ENCODE assay signal across 15 cellular contexts in the genomic region with DNA sequence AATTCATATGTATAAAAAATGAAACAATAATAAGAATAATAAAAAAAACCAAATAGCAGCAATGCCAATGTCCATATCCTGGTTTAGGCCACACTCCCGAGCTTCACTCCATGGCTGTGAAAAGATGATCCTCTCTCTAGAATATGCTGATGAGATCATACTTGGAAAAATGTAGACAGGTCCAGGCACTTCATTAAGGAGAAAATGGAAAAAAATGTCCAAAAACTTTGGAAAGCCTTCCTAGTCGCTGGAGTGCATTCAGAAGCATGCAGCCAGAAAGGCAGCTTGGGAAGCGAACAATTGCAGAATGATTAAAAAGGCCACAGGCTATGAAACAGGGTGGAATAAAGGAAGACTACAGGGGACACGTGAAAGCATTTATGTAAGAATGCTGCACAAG.
"Had no signal": no experiment of that assay in that cellular context is flagged by ENCODE, and none has a peak within 500 bp of the region (broad histone marks: within the 10 kb centered on the region; RNA-seq: fewer than 3 reads in every experiment).

No MANE protein-coding gene starts in this region.

- H2AFZ ChIP-seq: parathyroid adenoma had no signal

- H3K27me3 ChIP-seq: breast epithelium, esophagus muscularis mucosa, tibial artery, uterus had no signal

- H3K79me2 ChIP-seq: parathyroid adenoma had no signal

- H3K27ac ChIP-seq: breast epithelium, esophagus muscularis mucosa, parathyroid adenoma, skin epidermis, tibial artery, uterus had no signal

- DNase-seq: activated CD4-positive, alpha-beta T cell treated with anti-CD3 and anti-CD28 coated beads, Interleukin-2, amount 50 U/mL, for 4 hours; activated effector memory CD4-positive, alpha-beta T cell treated with anti-CD3 and anti-CD28 coated beads, Interleukin-2, amount 50 U/mL, for 16 hours; activated naive CD8-positive, alpha-beta T cell treated with anti-CD3 and anti-CD28 coated beads for 36 hours; activated T-cell treated with anti-CD3 and anti-CD28 coated beads, Interleukin-2, amount 50 U/mL, for 24 hours; foreskin melanocyte; head of caudate nucleus; mesenchymal stem cell; retina; tibial artery; uterus had no signal

- H3K36me3 Mint-ChIP-seq: activated naive CD8-positive, alpha-beta T cell treated with anti-CD3 and anti-CD28 coated beads for 36 hours had no signal

- H3K4me1 ChIP-seq: breast epithelium, esophagus muscularis mucosa, parathyroid adenoma, tibial artery, uterus had no signal

- H3K4me3 ChIP-seq: breast epithelium, esophagus muscularis mucosa, skin epidermis, tibial artery, uterus had no signal

- H3K4me3 Mint-ChIP-seq: activated naive CD8-positive, alpha-beta T cell treated with anti-CD3 and anti-CD28 coated beads for 36 hours; activated T-cell treated with anti-CD3 and anti-CD28 coated beads, Interleukin-2, amount 50 U/mL, for 24 hours had no signal

- H3K9me3 ChIP-seq: breast epithelium, esophagus muscularis mucosa, tibial artery, uterus had no signal

- H3K27ac Mint-ChIP-seq: activated naive CD8-positive, alpha-beta T cell treated with anti-CD3 and anti-CD28 coated beads for 36 hours; activated T-cell treated with anti-CD3 and anti-CD28 coated beads, Interleukin-2, amount 50 U/mL, for 24 hours had no signal

- ATAC-seq: activated CD4-positive, CD25-positive, alpha-beta regulatory T cell treated with anti-CD3 and anti-CD28 coated beads, Interleukin-2, amount 50 U/mL, for 24 hours had no signal

- H3K9ac ChIP-seq: parathyroid adenoma had no signal

- H3K4me1 Mint-ChIP-seq: activated naive CD8-positive, alpha-beta T cell treated with anti-CD3 and anti-CD28 coated beads for 36 hours had no signal

- H3K27me3 Mint-ChIP-seq: activated naive CD8-positive, alpha-beta T cell treated with anti-CD3 and anti-CD28 coated beads for 36 hours; activated T-cell treated with anti-CD3 and anti-CD28 coated beads, Interleukin-2, amount 50 U/mL, for 24 hours had no signal

- H3K36me3 ChIP-seq: breast epithelium, esophagus muscularis mucosa, tibial artery, uterus had no signal
